ENCODE assay signal across 9 cellular contexts in genomic region chr21:41768371-41769042, GRCh38. TPM values are rescaled to one million over a fixed set of nuclear protein-coding genes. Genes with fewer than 3 reads are reported as not detected.
DNase-seq lines count a peak whose midpoint lies in the region; ATAC-seq, FAIRE-seq and TF ChIP-seq lines count a peak whose summit lies in the region.
"Had no signal": no experiment of that assay in that cellular context is flagged by ENCODE, and none has a peak within 500 bp of the region (broad histone marks: within the 10 kb centered on the region; RNA-seq: fewer than 3 reads in every experiment).

No MANE protein-coding gene starts in this region.

- H3K9me3 ChIP-seq in kidney (ENCODE audit: control insufficient read depth in 1 of 2, low read length in 2 of 2) (no peaks in the 10 kb centered on the region), stomach smooth muscle (ENCODE audit: control insufficient read depth in 2 of 2, low read length in 2 of 2) (no peaks in the 10 kb centered on the region)

- ATAC-seq in HG03457 (IDR thresholded peaks at IDR 0.05; ENCODE audit: unreplicated experiment): no peak

- peaks cover 75 to 88% of the 10 kb centered on the region in 2 donors for H3K27me3 ChIP-seq in stomach smooth muscle (ENCODE audit: control insufficient read depth in 1 of 2, insufficient read depth in 2 of 2, low read length in 2 of 2)

- peak; percentile 53 for FAIRE-seq in kidney (lab: Jason Lieb, UNC)

- peak; percentile 19 for TF ChIP-seq CTCF in kidney (IDR thresholded peaks at IDR 0.05; ENCODE audit: borderline replicate concordance, extremely low read depth, insufficient read depth)

- H3K27ac ChIP-seq in kidney (ENCODE audit: low read depth in 2 of 2, low read length in 2 of 2): peak overlapping the region; percentile 76 to 81
- H3K27ac ChIP-seq in stomach smooth muscle (ENCODE audit: low read length): no peak overlapping the region

- H3K36me3 ChIP-seq in kidney (ENCODE audit: control insufficient read depth in 1 of 2, insufficient read depth in 2 of 2, low read length in 2 of 2) (no peaks in the 10 kb centered on the region), stomach smooth muscle (ENCODE audit: control insufficient read depth in 2 of 2, insufficient read depth in 2 of 2, low read length in 2 of 2) (no peaks in the 10 kb centered on the region)

- intact Hi-C loops in kidney (cut with DNase I): no loop called here

- H3K4me1 ChIP-seq in kidney (ENCODE audit: control insufficient read depth in 1 of 2, insufficient read depth in 1 of 2, low read depth in 1 of 2, low read length in 2 of 2) (peaks cover 12 to 14% of the 10 kb centered on the region in 2 donors), stomach smooth muscle (ENCODE audit: control insufficient read depth, insufficient read depth, low read length) (peaks cover 18% of the 10 kb centered on the region)

- H3K4me3 ChIP-seq in kidney (ENCODE audit: low read length in 2 of 2) (peak overlapping the region; percentile 67 to 84), stomach smooth muscle (ENCODE audit: low read length in 2 of 2) (peak overlapping the region; percentile 17 to 66)

- H3K9ac ChIP-seq in kidney (ENCODE audit: low read length in 2 of 2) (peak overlapping the region in 1 of 2 donors; percentile 51), stomach smooth muscle (ENCODE audit: low read length in 2 of 2) (no peak overlapping the region)

- peak in 4 of 6 experiments; percentile 15 to 35 (median 16) for DNase-seq in stimulated activated naive CD4-positive, alpha-beta T cell (lab: John Stamatoyannopoulos, UW)
- DNase-seq in stimulated activated naive CD4-positive, alpha-beta T cell treated with Interleukin-2 at 50 U/mL for 16 hours (lab: John Stamatoyannopoulos, UW): no peak
- DNase-seq in NCI-H774 (lab: John Stamatoyannopoulos, UW) (peak; percentile 6), amniotic stem cell (lab: John Stamatoyannopoulos, UW) (peak; percentile 50), kidney (peak; percentile 76), GOT3 (lab: John Stamatoyannopoulos, UW) (no peak)

RNA-seq across cellular contexts. Expression of gene RIPK4, which starts 1.7 kb away (rescaled TPM):
- total RNA-seq in kidney: 32.6 TPM
- 11.6 TPM for polyA plus RNA-seq in kidney (ENCODE audit: insufficient read depth, low read depth, low replicate concordance)
- polyA plus RNA-seq: neural cell had no signal

Comparison
In these comparisons a context has a peak if more than half of its experiments do, and no peak if none do; other contexts are left out.
1. DNase-seq: peak in stimulated activated naive CD4-positive, alpha-beta T cell (4 of 6), NCI-H774 (single experiment), amniotic stem cell (single experiment) and kidney (single experiment); none in stimulated activated naive CD4-positive, alpha-beta T cell treated with Interleukin-2 at 50 U/mL for 16 hours (single experiment) and GOT3 (single experiment).